Comparison of ENCODE assay signal across 1 cellular context in genomic region chr11:79087238-79087956, GRCh38.
TF ChIP-seq lines count a peak whose summit lies in the region.

No MANE protein-coding gene starts in this region.

TF ChIP-seq in HCT116, 20 proteins besides CTCF, POLR2A, EP300 and RAD21 (continued from another document):
- TF ChIP-seq, protein P1, sequence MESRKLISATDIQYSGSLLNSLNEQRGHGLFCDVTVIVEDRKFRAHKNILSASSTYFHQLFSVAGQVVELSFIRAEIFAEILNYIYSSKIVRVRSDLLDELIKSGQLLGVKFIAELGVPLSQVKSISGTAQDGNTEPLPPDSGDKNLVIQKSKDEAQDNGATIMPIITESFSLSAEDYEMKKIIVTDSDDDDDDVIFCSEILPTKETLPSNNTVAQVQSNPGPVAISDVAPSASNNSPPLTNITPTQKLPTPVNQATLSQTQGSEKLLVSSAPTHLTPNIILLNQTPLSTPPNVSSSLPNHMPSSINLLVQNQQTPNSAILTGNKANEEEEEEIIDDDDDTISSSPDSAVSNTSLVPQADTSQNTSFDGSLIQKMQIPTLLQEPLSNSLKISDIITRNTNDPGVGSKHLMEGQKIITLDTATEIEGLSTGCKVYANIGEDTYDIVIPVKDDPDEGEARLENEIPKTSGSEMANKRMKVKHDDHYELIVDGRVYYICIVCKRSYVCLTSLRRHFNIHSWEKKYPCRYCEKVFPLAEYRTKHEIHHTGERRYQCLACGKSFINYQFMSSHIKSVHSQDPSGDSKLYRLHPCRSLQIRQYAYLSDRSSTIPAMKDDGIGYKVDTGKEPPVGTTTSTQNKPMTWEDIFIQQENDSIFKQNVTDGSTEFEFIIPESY (IDR thresholded peaks at IDR 0.05; ENCODE audit: extremely low read depth, insufficient replicate concordance, low read length), result no peak
- TF ChIP-seq SP1 (IDR thresholded peaks at IDR 0.05; ENCODE audit: low read depth), result no peak
- no peak for TF ChIP-seq POLR2AphosphoS5 (IDR thresholded peaks at IDR 0.05; ENCODE audit: low read depth, low read length)
- TF ChIP-seq SRF (IDR thresholded peaks at IDR 0.05; ENCODE audit: low read depth), result no peak
- no peak for TF ChIP-seq ZNF274 (IDR thresholded peaks at IDR 0.05; ENCODE audit: low read depth, low read length)
- no peak for TF ChIP-seq SIN3A (IDR thresholded peaks at IDR 0.05; ENCODE audit: low read depth)
- TF ChIP-seq EZH2 (IDR thresholded peaks at IDR 0.05), result no peak
- no peak for TF ChIP-seq MAX (IDR thresholded peaks at IDR 0.05)
- TF ChIP-seq CBX3 (IDR thresholded peaks at IDR 0.05; ENCODE audit: low read depth), result no peak
- TF ChIP-seq ZFX (IDR thresholded peaks at IDR 0.05), result no peak
- TF ChIP-seq JUND (IDR thresholded peaks at IDR 0.05), result no peak
- no peak for TF ChIP-seq ATF3 (IDR thresholded peaks at IDR 0.05)
- TF ChIP-seq FOSL1 (IDR thresholded peaks at IDR 0.05; ENCODE audit: low read depth), result no peak
- no peak for TF ChIP-seq CEBPB (IDR thresholded peaks at IDR 0.05; ENCODE audit: low read depth)
- no peak for TF ChIP-seq YY1 (IDR thresholded peaks at IDR 0.05; ENCODE audit: extremely low read depth, insufficient replicate concordance, low read depth, low read length)
- TF ChIP-seq EZH2phosphoT487 (IDR thresholded peaks at IDR 0.05; ENCODE audit: borderline replicate concordance), result no peak
